In the genomic region with DNA sequence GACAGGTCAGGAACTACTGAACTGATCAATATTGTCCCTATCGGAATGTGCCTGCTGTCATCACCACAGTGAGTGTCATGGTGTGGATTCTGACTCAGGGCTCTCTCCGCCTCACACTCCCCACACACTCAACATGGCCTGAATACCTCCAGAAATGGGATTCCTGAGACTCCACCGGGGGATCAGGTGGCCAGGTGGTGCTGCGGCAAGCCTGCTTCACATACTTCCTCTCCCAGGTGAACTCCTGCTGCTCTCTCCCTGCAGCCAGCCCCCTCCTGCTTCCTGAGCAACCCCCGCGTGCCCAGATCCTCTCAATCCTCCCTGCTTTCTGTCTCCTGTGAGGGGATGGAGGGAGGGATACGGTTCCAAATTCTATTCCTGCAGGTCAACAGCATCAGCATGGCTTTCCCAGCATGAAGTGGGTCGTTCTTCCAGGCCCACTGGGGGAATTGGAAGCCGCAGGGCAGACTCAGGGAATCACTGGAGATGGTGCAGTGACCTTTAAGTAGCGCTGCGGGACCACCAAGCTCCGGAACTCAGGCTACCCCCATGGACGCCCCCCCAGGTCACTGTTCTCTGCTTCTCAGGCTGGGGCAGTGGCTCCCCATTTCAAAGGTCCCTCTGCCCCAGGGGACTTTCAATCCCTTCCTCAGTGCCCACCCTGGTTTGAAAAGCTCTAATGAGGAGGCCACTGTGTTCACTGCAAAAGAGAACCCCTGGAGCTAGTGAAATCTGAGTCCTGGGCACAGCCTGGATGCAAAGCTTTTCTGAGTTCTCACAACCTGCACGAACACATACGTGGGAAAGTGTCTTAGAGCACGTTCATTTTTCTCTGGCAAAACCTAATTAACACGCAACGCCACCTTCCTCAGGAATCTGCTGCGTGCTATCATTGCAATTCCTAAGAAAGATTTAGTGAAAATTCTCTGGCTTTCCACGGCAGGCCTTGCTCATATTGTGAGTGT, we compare ENCODE assay signal across 14 cellular contexts.
A peak's percentile ranks its signal among the peaks of the same experiment; 100 is the strongest.
DNase-seq lines count a peak whose midpoint lies in the region; ATAC-seq and TF ChIP-seq lines count a peak whose summit lies in the region.
"Had no signal": no experiment of that assay in that cellular context is flagged by ENCODE, and none has a peak within 500 bp of the region (broad histone marks: within the 10 kb centered on the region; RNA-seq: fewer than 3 reads in every experiment).

No MANE protein-coding gene starts in this region.

- peaks cover 11 to 31% (median 19%) of the 10 kb centered on the region in 4 donors for H3K4me1 Mint-ChIP-seq in CD4-positive, CD25-positive, alpha-beta regulatory T cell
- peaks cover 49% of the 10 kb centered on the region for H3K4me1 Mint-ChIP-seq in mesothelial cell of epicardium

- H3K4me3 ChIP-seq in CD4-positive, CD25-positive, alpha-beta regulatory T cell (ENCODE audit: low read depth, low read length): no peak overlapping the region
- H3K4me3 ChIP-seq: pancreas, suprapubic skin had no signal

- no peak for TF ChIP-seq CTCF in mesothelial cell of epicardium (IDR thresholded peaks at IDR 0.05; ENCODE audit: unreplicated experiment)

- no peaks in the 10 kb centered on the region for H3K36me3 Mint-ChIP-seq in CD4-positive, CD25-positive, alpha-beta regulatory T cell
- peaks cover 7% of the 10 kb centered on the region for H3K36me3 Mint-ChIP-seq in mesothelial cell of epicardium

- no peak for ATAC-seq in CD4-positive, CD25-positive, alpha-beta regulatory T cell (ENCODE audit: low read depth in 2 of 2)

- DNase-seq in CD4-positive, CD25-positive, alpha-beta regulatory T cell: no peak
- DNase-seq in caudate nucleus (lab: John Stamatoyannopoulos, UW): peak in 1 of 61 donors; percentile 30
- no peak for DNase-seq in mesothelial cell of epicardium (ENCODE audit: low spot score in 2 of 2, unreplicated experiment in 2 of 2)
- DNase-seq in dermis blood vessel endothelial cell: no peak
- DNase-seq in NCI-H146 treated with DMSO at 0.1 percent for 48 hours (lab: John Stamatoyannopoulos, UW; ENCODE audit: unreplicated experiment): no peak
- no peak for DNase-seq in DMS 273 (lab: John Stamatoyannopoulos, UW; ENCODE audit: unreplicated experiment)
- no peak for DNase-seq in NCI-H1105 treated with DMSO at 0.1 percent for 48 hours (lab: John Stamatoyannopoulos, UW)
- DNase-seq: activated CD8-positive, alpha-beta T cell treated with anti-CD3 and anti-CD28 coated beads for 36 hours; NCI-H1436 treated with DMSO at 0.1 percent for 48 hours; SIG-M5; stimulated activated CD4-positive, alpha-beta T cell treated with anti-CD3 and anti-CD28 coated beads, Interleukin-12 subunit alpha, Interleukin-12 subunit beta, amount 100 ng/mL, for 4 hours had no signal

- no peak overlapping the region for H3K27ac ChIP-seq in CD4-positive, CD25-positive, alpha-beta regulatory T cell (ENCODE audit: insufficient read depth, low read length, poor library complexity, severe bottlenecking)
- peak overlapping the region; percentile 79 for H3K27ac ChIP-seq in KOPT-K1 (ENCODE audit: low read depth, low read length, poor library complexity, severe bottlenecking)
- H3K27ac ChIP-seq in caudate nucleus (ENCODE audit: low read depth, low read length): peak overlapping the region; percentile 77
- H3K27ac ChIP-seq: pancreas, suprapubic skin had no signal

- no peaks in the 10 kb centered on the region for H3K27me3 ChIP-seq in CD4-positive, CD25-positive, alpha-beta regulatory T cell (ENCODE audit: control insufficient read depth, insufficient read depth, low read length)
- H3K27me3 ChIP-seq: pancreas, suprapubic skin had no signal

- H3K27me3 Mint-ChIP-seq in CD4-positive, CD25-positive, alpha-beta regulatory T cell: no peaks in the 10 kb centered on the region
- H3K27me3 Mint-ChIP-seq in mesothelial cell of epicardium (ENCODE audit: low read depth): no peaks in the 10 kb centered on the region
- H3K27me3 Mint-ChIP-seq: activated CD8-positive, alpha-beta T cell treated with anti-CD3 and anti-CD28 coated beads for 36 hours had no signal

- H3K9me3 ChIP-seq in CD4-positive, CD25-positive, alpha-beta regulatory T cell (ENCODE audit: control insufficient read depth in 2 of 2, low read length in 2 of 2): no peaks in the 10 kb centered on the region
- H3K9me3 ChIP-seq in KOPT-K1 (ENCODE audit: insufficient read depth, low read length, poor library complexity, severe bottlenecking): peaks cover 8% of the 10 kb centered on the region
- H3K9me3 ChIP-seq: pancreas had no signal

- H3K36me3 ChIP-seq in CD4-positive, CD25-positive, alpha-beta regulatory T cell (ENCODE audit: control insufficient read depth, insufficient read depth, low read length): no peaks in the 10 kb centered on the region
- no peaks in the 10 kb centered on the region for H3K36me3 ChIP-seq in KOPT-K1 (ENCODE audit: insufficient read depth, low read length)
- H3K36me3 ChIP-seq: pancreas, suprapubic skin had no signal

- H3K4me3 Mint-ChIP-seq in CD4-positive, CD25-positive, alpha-beta regulatory T cell: peak overlapping the region in 1 of 4 donors; percentile 37
- no peak overlapping the region for H3K4me3 Mint-ChIP-seq in mesothelial cell of epicardium
- H3K4me3 Mint-ChIP-seq: activated CD8-positive, alpha-beta T cell treated with anti-CD3 and anti-CD28 coated beads for 36 hours had no signal

- H3K27ac Mint-ChIP-seq in CD4-positive, CD25-positive, alpha-beta regulatory T cell: peak overlapping the region; percentile 56 to 93 (median 92)
- peak overlapping the region; percentile 93 for H3K27ac Mint-ChIP-seq in mesothelial cell of epicardium

- peaks cover 0 to 2% (median 0%) of the 10 kb centered on the region in 7 donors for H3K9me3 Mint-ChIP-seq in CD4-positive, CD25-positive, alpha-beta regulatory T cell
- H3K9me3 Mint-ChIP-seq in mesothelial cell of epicardium: peaks cover 11% of the 10 kb centered on the region

- peaks cover 21% of the 10 kb centered on the region for H3K4me1 ChIP-seq in CD4-positive, CD25-positive, alpha-beta regulatory T cell (ENCODE audit: control insufficient read depth, insufficient read depth, low read length, poor library complexity, severe bottlenecking)
